ENCODE assay signal across 12 cellular contexts in the genomic region with DNA sequence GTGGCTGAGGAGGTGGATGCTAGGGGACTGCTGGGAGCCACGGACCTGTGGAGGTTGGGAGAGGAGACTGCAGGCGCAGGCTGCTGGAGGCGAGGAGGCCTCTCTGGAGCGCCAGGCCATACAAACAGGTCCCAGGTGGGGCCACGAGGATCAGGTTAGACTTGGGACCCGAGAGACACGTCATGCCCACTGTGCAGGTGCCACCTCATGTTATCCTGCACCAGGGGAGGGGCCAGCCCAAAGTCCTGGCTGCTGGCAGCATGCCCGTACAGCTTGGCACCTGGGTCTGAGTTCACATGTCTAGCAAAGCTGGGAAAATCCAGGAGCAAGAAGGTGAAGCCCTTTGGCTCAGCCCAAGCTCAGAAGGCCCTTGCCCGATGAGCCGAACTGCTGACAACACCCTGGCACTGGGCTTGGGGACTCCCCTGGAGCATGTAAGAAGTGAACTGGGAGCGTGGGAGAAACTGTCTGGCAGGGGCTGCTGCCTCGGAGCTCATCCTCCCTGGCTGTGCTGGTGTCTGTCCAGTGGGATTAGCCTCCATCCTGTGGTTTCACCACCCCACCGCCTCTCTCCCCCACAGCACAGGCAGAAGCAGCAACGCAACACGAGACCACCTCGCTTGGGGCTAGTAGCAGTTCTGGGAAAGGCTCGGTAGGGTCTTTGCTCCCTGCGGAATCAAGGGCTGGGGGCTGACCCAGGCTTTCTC. TPM values are rescaled to one million over a fixed set of nuclear protein-coding genes. Genes with fewer than 3 reads are reported as not detected.
DNase-seq lines count a peak whose midpoint lies in the region; ATAC-seq and TF ChIP-seq lines count a peak whose summit lies in the region.
"Had no signal": no experiment of that assay in that cellular context is flagged by ENCODE, and none has a peak within 500 bp of the region (broad histone marks: within the 10 kb centered on the region; RNA-seq: fewer than 3 reads in every experiment).

No MANE protein-coding gene starts in this region.

- H4K8ac ChIP-seq in mesendoderm (ENCODE audit: low read depth, low read length) = no peak overlapping the region

- no peaks in the 10 kb centered on the region for H4K20me1 ChIP-seq in OCI-LY1 (ENCODE audit: insufficient read depth, low read length)

- H3K36me3 ChIP-seq in OCI-LY1 (ENCODE audit: insufficient read depth, low read length) (peaks cover 65% of the 10 kb centered on the region), mesendoderm (ENCODE audit: control insufficient read depth, insufficient read depth, low read length) (peaks cover 2% of the 10 kb centered on the region)

- H3K4ac ChIP-seq in mesendoderm (ENCODE audit: low read depth, low read length) = no peak overlapping the region

- H3K4me2 ChIP-seq in OCI-LY1 (ENCODE audit: low read length) (no peak overlapping the region; the same call in 1 of the 2 replicates), mesendoderm (ENCODE audit: low read length) (no peak overlapping the region)

- H3K18ac ChIP-seq in mesendoderm (ENCODE audit: low read length) = no peak overlapping the region

- no peak overlapping the region for H3K4me3 Mint-ChIP-seq in effector memory CD8-positive, alpha-beta T cell

- peak overlapping the region; percentile 25 to 97 for H3K27ac Mint-ChIP-seq in effector memory CD8-positive, alpha-beta T cell

- H2AFZ ChIP-seq in OCI-LY1 (ENCODE audit: low read length) = no peak overlapping the region

- H3K4me1 Mint-ChIP-seq in effector memory CD8-positive, alpha-beta T cell (ENCODE audit: low read depth in 2 of 2) = peaks cover 36 to 37% of the 10 kb centered on the region in 2 donors

- no peak overlapping the region; the same call in 1 of the 2 replicates for H3K9ac ChIP-seq in OCI-LY1 (ENCODE audit: low read length)
- H3K9ac ChIP-seq in mesendoderm (ENCODE audit: low read length) = no peak overlapping the region

- WGBS in mesendoderm (ENCODE audit: extremely low coverage, insufficient coverage, low lambda C conversion rate) = no CpG with 5 or more reads among the region's 18 CpGs

- no peak overlapping the region for H2BK15ac ChIP-seq in mesendoderm (replicated peaks; ENCODE audit: low read depth)

- H2BK5ac ChIP-seq in mesendoderm (ENCODE audit: low read length) = no peak overlapping the region

- H4K5ac ChIP-seq in mesendoderm (ENCODE audit: low read length) = no peak overlapping the region

- H3K27ac ChIP-seq in OCI-LY1 (ENCODE audit: low read depth, low read length, poor library complexity, severe bottlenecking) (peak overlapping the region; percentile 81), mesendoderm (ENCODE audit: low read depth, low read length) (no peak overlapping the region)

- H2AK5ac ChIP-seq in mesendoderm (ENCODE audit: low read length) = no peak overlapping the region

- H3K4me1 ChIP-seq in OCI-LY1 (ENCODE audit: insufficient read depth, low read length, severe bottlenecking) (peaks cover 67% of the 10 kb centered on the region), mesendoderm (ENCODE audit: control insufficient read depth, low read depth, low read length) (no peaks in the 10 kb centered on the region)

- TF ChIP-seq CTCF in OCI-LY1 (IDR thresholded peaks at IDR 0.05; ENCODE audit: low read length) = no peak

- no peak overlapping the region for H3K23ac ChIP-seq in mesendoderm (ENCODE audit: low read length)

- H3K27me3 Mint-ChIP-seq in effector memory CD8-positive, alpha-beta T cell = no peaks in the 10 kb centered on the region

- CTCF ChIA-PET in HEK293T (lab: Yijun Ruan, JAX) = interaction anchor here (1.1 to 1.3 kb wide), 2 partner anchors 26 to 135 kb away, joined by 3 read pairs; no protein-coding TSS in a partner anchor

- H3K4me3 ChIP-seq in OCI-LY1 (ENCODE audit: low read depth, low read length, poor library complexity, severe bottlenecking) (no peak overlapping the region), mesendoderm (ENCODE audit: low read length) (no peak overlapping the region)
- H3K4me3 ChIP-seq: adrenal gland had no signal

- H3K9me3 ChIP-seq in OCI-LY1 (ENCODE audit: low read length) = no peaks in the 10 kb centered on the region
- H3K9me3 ChIP-seq: adrenal gland had no signal

- H3K27me3 ChIP-seq in OCI-LY1 (ENCODE audit: insufficient read depth, low read length) (no peaks in the 10 kb centered on the region), mesendoderm (ENCODE audit: insufficient read depth, low read length, poor library complexity) (no peaks in the 10 kb centered on the region)
- H3K27me3 ChIP-seq: adrenal gland had no signal

- no peaks in the 10 kb centered on the region for H3K9me2 ChIP-seq in OCI-LY1 (ENCODE audit: low read depth, low read length)

- peaks cover 10% of the 10 kb centered on the region; the same call in 1 of the 2 replicates for H3K79me2 ChIP-seq in OCI-LY1 (ENCODE audit: insufficient read depth, low read length)
- peaks cover 15% of the 10 kb centered on the region for H3K79me2 ChIP-seq in mesendoderm (ENCODE audit: control insufficient read depth, insufficient read depth, low read length)

- no peak for ATAC-seq in effector memory CD8-positive, alpha-beta T cell (replicated peaks)

- H2BK120ac ChIP-seq in mesendoderm (ENCODE audit: low read depth, low read length) = no peak overlapping the region

- peaks cover 87% of the 10 kb centered on the region for H3K36me3 Mint-ChIP-seq in effector memory CD8-positive, alpha-beta T cell (ENCODE audit: insufficient read depth)

- H3K56ac ChIP-seq in mesendoderm (ENCODE audit: low read length) = no peak overlapping the region

- POLR2A ChIA-PET in HEK293T (lab: Yijun Ruan, JAX) = interaction anchor here (0.6 to 1.8 kb wide), 6 partner anchors 23 to 190 kb away, joined by 3 to 6 read pairs (median 3); partner anchors contain the start of genes MCRIP1 and MRPL12

- no peaks in the 10 kb centered on the region for H3F3A ChIP-seq in OCI-LY1 (ENCODE audit: insufficient read depth, low read length)

- no peaks in the 10 kb centered on the region for H3K9me3 Mint-ChIP-seq in effector memory CD8-positive, alpha-beta T cell

- DNase-seq in NCI-H82 (lab: John Stamatoyannopoulos, UW) = peak; percentile 59
- DNase-seq in NCI-H82 treated with DMSO at 0.1 percent for 48 hours (lab: John Stamatoyannopoulos, UW; ENCODE audit: unreplicated experiment) = no peak
- no peak for DNase-seq in effector memory CD8-positive, alpha-beta T cell
- DNase-seq in renal cortical epithelial cell (ENCODE audit: low read depth) = peak; percentile 50
- no peak for DNase-seq in dermis blood vessel endothelial cell
- DNase-seq in HEK293T (ENCODE audit: extremely low spot score) = no peak
- DNase-seq in mesendoderm = no peak

- peaks cover 19% of the 10 kb centered on the region for H3K79me1 ChIP-seq in mesendoderm (ENCODE audit: low read length)

TF ChIP-seq in HEK293T, 16 proteins besides CTCF, POLR2A, EP300 and RAD21:
- TF ChIP-seq SUZ12 (IDR thresholded peaks at IDR 0.05) (no peak), FOXA1 (IDR thresholded peaks at IDR 0.05) (no peak), PKNOX1 (IDR thresholded peaks at IDR 0.05) (no peak), FOXM1 (IDR thresholded peaks at IDR 0.05; ENCODE audit: borderline replicate concordance) (no peak), L3MBTL2 (conservative IDR thresholded peaks at IDR 0.05) (no peak), FOXK2 (IDR thresholded peaks at IDR 0.05) (no peak), NFRKB (IDR thresholded peaks at IDR 0.05) (no peak), ARNT (IDR thresholded peaks at IDR 0.05) (no peak), SP1 (IDR thresholded peaks at IDR 0.05) (no peak), HDGF (IDR thresholded peaks at IDR 0.05; ENCODE audit: borderline replicate concordance) (no peak)

RNA-seq across cellular contexts. Expression of gene ARHGDIA, which starts 5.3 kb away (rescaled TPM):
- total RNA-seq in renal cortical epithelial cell (161 and 237 TPM in 2 replicates), dermis blood vessel endothelial cell (195 and 495 TPM in 2 replicates)
- 315 TPM for polyA plus RNA-seq in mesendoderm (2013, experiment 1 of 2)
- 325 TPM for polyA plus RNA-seq in mesendoderm (2013, experiment 2 of 2)

RNA-seq across cellular contexts. Expression of gene P4HB, which starts 5.6 kb away (rescaled TPM):
- total RNA-seq in renal cortical epithelial cell (1,064 and 1,065 TPM in 2 replicates), dermis blood vessel endothelial cell (1,052 and 1,490 TPM in 2 replicates)
- polyA plus RNA-seq in mesendoderm (2013, experiment 1 of 2) = 490 TPM
- polyA plus RNA-seq in mesendoderm (2013, experiment 2 of 2) = 503 TPM

RNA-seq across cellular contexts. Expression of gene ALYREF, which starts 25.5 kb away (rescaled TPM):
- 46.8 and 109 TPM in 2 replicates for total RNA-seq in renal cortical epithelial cell
- total RNA-seq in dermis blood vessel endothelial cell = 172 and 224 TPM in 2 replicates
- 130 TPM for polyA plus RNA-seq in mesendoderm (2013, experiment 1 of 2)
- 127 TPM for polyA plus RNA-seq in mesendoderm (2013, experiment 2 of 2)

RNA-seq across cellular contexts. Expression of gene ANAPC11, which starts 25.6 kb away (rescaled TPM):
- 77.3 and 104 TPM in 2 replicates for total RNA-seq in renal cortical epithelial cell
- total RNA-seq in dermis blood vessel endothelial cell = 79.9 and 128 TPM in 2 replicates
- 258 TPM for polyA plus RNA-seq in mesendoderm (2013, experiment 1 of 2)
- 256 TPM for polyA plus RNA-seq in mesendoderm (2013, experiment 2 of 2)

RNA-seq across cellular contexts. Expression of gene PPP1R27, which starts 31.0 kb away (rescaled TPM):
- total RNA-seq in renal cortical epithelial cell (not detected in 2 replicates), dermis blood vessel endothelial cell (not detected in 2 replicates)
- polyA plus RNA-seq in mesendoderm (2013, experiment 1 of 2) = 0.35 TPM
- 0.42 TPM for polyA plus RNA-seq in mesendoderm (2013, experiment 2 of 2)
- total RNA-seq: mononuclear cell, NCI-H460, temporal lobe had no signal

Comparison
In these comparisons a context has a peak if more than half of its experiments do, and no peak if none do; other contexts are left out.
1. DNase-seq: peak in NCI-H82 (single experiment) and renal cortical epithelial cell (single experiment); none in NCI-H82 treated with DMSO at 0.1 percent for 48 hours (single experiment), effector memory CD8-positive, alpha-beta T cell (0 of 3), dermis blood vessel endothelial cell (single experiment), HEK293T (single experiment) and mesendoderm (single experiment).